Comparison of ENCODE assay signal across 27 cellular contexts in genomic region chr6:20658053-20658452, GRCh38.
A peak's percentile ranks its signal among the peaks of the same experiment; 100 is the strongest.
DNase-seq lines count a peak whose midpoint lies in the region; ATAC-seq, FAIRE-seq and TF ChIP-seq lines count a peak whose summit lies in the region.
"Had no signal": no experiment of that assay in that cellular context is flagged by ENCODE, and none has a peak within 500 bp of the region (broad histone marks: within the 10 kb centered on the region; RNA-seq: fewer than 3 reads in every experiment).

No MANE protein-coding gene starts in this region.

- ATAC-seq in GM18909 (IDR thresholded peaks at IDR 0.05; ENCODE audit: poor library complexity, unreplicated experiment), result no peak
- no peak for ATAC-seq in left ventricle myocardium superior
- ATAC-seq: CD8-positive, alpha-beta T cell had no signal

- H3K9me3 ChIP-seq in HEK293 (ENCODE audit: control insufficient read depth, insufficient read depth, low read depth, low read length), result no peaks in the 10 kb centered on the region
- H3K9me3 ChIP-seq: Caco-2, SJSA1 had no signal

- no peak overlapping the region for H3K4me3 ChIP-seq in HEK293 (ENCODE audit: low read depth, low read length)
- H3K4me3 ChIP-seq: GM23248, PC-9, SJSA1 had no signal

- H3K27ac Mint-ChIP-seq in type B pancreatic cell, result no peak overlapping the region
- H3K27ac Mint-ChIP-seq: B cell; CD8-positive, alpha-beta T cell had no signal

- no peak overlapping the region for H3K27ac ChIP-seq in HEK293 (ENCODE audit: extremely low read depth, low read depth, low read length)
- H3K27ac ChIP-seq: C4-2B, GM23248, PC-9, SJSA1 had no signal

- POLR2A ChIA-PET in HEK293 (lab: Yijun Ruan, JAX), result interaction anchor here (0.6 kb wide), 1 partner anchor 82 kb away, joined by 3 read pairs; no protein-coding TSS in a partner anchor

- H3K36me3 ChIP-seq in HEK293 (ENCODE audit: control insufficient read depth in 2 of 2, insufficient read depth in 1 of 2, low read length in 2 of 2), result no peaks in the 10 kb centered on the region
- H3K36me3 ChIP-seq: SJSA1 had no signal

- peaks cover 15% of the 10 kb centered on the region for H3K36me3 Mint-ChIP-seq in type B pancreatic cell

- CTCF ChIA-PET in HEK293 (lab: Yijun Ruan, JAX), result no interaction called here

- peaks cover 54% of the 10 kb centered on the region for H3K4me1 Mint-ChIP-seq in type B pancreatic cell (ENCODE audit: unreplicated experiment)

- TF ChIP-seq CTCF in HEK293 (tag by site-specific recombination; IDR thresholded peaks at IDR 0.05) (no peak), type B pancreatic cell (conservative IDR thresholded peaks at IDR 0.05) (no peak)

- intact Hi-C loops in left ventricle myocardium superior (cut with micrococcal nuclease), result no loop called here

- peak; percentile 78 for FAIRE-seq in RCC 7860 (lab: Jason Lieb, UNC)
- FAIRE-seq: GM12892 had no signal

- H3K4me3 Mint-ChIP-seq in type B pancreatic cell, result peak overlapping the region; percentile 12
- H3K4me3 Mint-ChIP-seq: B cell; CD8-positive, alpha-beta T cell; H9 had no signal

- peaks cover 17% of the 10 kb centered on the region for H3K4me1 ChIP-seq in HEK293 (ENCODE audit: control insufficient read depth, insufficient read depth, low read length)
- H3K4me1 ChIP-seq: Caco-2 had no signal

- H3K9me3 Mint-ChIP-seq in type B pancreatic cell, result peaks cover 7% of the 10 kb centered on the region
- H3K9me3 Mint-ChIP-seq: CD8-positive, alpha-beta T cell; H9 had no signal

- H3K27me3 Mint-ChIP-seq in type B pancreatic cell, result no peaks in the 10 kb centered on the region
- H3K27me3 Mint-ChIP-seq: B cell had no signal

- peak; percentile 41 for DNase-seq in NCI-H146 (lab: John Stamatoyannopoulos, UW)
- no peak for DNase-seq in RCC 7860 (ENCODE audit: low spot score)
- no peak for DNase-seq in type B pancreatic cell (ENCODE audit: extremely low spot score, unreplicated experiment)
- DNase-seq in stimulated activated CD4-positive, alpha-beta T cell treated with anti-CD3 and anti-CD28 coated beads, Interleukin-4, amount 100 ng/mL, for 24 hours, result no peak
- no peak for DNase-seq in left ventricle myocardium superior
- DNase-seq: Caco-2; CD8-positive, alpha-beta T cell; DMS153; DND-41; GM23248; H9; MM.1S; NCI-H1417; NCI-H187; NCI-H2171 treated with DMSO at 0.1 percent for 48 hours; NCI-H345; NCI-H510A treated with DMSO at 0.1 percent for 48 hours; PC-9; Right ventricle myocardium superior; RPMI8226; T-helper 2 cell had no signal

TF ChIP-seq in HEK293, 187 proteins besides CTCF, POLR2A, EP300 and RAD21:
- TF ChIP-seq ZFP69B (tag by site-specific recombination; IDR thresholded peaks at IDR 0.05) (no peak), TCF7L2 (IDR thresholded peaks at IDR 0.05; ENCODE audit: borderline replicate concordance, low read depth, low read length) (peak; percentile 40; the same call in 1 of the 2 replicates)
